In the genomic region with DNA sequence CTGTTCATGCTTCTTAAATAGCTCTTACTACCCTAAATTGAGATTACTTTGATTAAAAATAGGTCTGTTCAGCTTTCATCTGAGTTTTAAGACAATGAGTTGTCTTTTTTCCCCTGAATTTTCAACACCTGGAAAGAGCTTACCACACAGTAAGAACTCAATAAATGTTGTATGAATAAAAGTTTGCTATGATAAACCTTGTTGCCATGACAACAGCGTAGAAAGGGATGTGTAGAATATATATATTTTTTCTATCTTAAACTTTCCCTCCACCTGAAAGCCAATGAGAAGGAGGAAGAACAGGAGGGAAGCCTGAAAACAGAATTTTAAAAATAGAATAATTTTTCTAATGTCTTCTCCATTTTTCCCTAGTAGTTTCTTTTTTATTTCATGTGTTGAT, we compare ENCODE assay signal across 1 cellular context.
TF ChIP-seq lines count a peak whose summit lies in the region.

No MANE protein-coding gene starts in this region.

TF ChIP-seq in HepG2, 621 proteins besides CTCF, POLR2A, EP300 and RAD21:
- TF ChIP-seq RFX1 (IDR thresholded peaks at IDR 0.05) = peak; percentile 52; the same call in 1 of the 2 replicates
- TF ChIP-seq, protein P1, sequence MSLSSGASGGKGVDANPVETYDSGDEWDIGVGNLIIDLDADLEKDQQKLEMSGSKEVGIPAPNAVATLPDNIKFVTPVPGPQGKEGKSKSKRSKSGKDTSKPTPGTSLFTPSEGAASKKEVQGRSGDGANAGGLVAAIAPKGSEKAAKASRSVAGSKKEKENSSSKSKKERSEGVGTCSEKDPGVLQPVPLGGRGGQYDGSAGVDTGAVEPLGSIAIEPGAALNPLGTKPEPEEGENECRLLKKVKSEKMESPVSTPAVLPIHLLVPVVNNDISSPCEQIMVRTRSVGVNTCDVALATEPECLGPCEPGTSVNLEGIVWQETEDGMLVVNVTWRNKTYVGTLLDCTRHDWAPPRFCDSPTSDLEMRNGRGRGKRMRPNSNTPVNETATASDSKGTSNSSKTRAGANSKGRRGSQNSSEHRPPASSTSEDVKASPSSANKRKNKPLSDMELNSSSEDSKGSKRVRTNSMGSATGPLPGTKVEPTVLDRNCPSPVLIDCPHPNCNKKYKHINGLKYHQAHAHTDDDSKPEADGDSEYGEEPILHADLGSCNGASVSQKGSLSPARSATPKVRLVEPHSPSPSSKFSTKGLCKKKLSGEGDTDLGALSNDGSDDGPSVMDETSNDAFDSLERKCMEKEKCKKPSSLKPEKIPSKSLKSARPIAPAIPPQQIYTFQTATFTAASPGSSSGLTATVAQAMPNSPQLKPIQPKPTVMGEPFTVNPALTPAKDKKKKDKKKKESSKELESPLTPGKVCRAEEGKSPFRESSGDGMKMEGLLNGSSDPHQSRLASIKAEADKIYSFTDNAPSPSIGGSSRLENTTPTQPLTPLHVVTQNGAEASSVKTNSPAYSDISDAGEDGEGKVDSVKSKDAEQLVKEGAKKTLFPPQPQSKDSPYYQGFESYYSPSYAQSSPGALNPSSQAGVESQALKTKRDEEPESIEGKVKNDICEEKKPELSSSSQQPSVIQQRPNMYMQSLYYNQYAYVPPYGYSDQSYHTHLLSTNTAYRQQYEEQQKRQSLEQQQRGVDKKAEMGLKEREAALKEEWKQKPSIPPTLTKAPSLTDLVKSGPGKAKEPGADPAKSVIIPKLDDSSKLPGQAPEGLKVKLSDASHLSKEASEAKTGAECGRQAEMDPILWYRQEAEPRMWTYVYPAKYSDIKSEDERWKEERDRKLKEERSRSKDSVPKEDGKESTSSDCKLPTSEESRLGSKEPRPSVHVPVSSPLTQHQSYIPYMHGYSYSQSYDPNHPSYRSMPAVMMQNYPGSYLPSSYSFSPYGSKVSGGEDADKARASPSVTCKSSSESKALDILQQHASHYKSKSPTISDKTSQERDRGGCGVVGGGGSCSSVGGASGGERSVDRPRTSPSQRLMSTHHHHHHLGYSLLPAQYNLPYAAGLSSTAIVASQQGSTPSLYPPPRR (CRISPR knock-in tag; IDR thresholded peaks at IDR 0.05; ENCODE audit: borderline replicate concordance) = no peak
